Comparison of ENCODE assay signal across 17 cellular contexts in genomic region chr3:102037791-102038190, GRCh38.
DNase-seq lines count a peak whose midpoint lies in the region; ATAC-seq and TF ChIP-seq lines count a peak whose summit lies in the region.
"Had no signal": no experiment of that assay in that cellular context is flagged by ENCODE, and none has a peak within 500 bp of the region (broad histone marks: within the 10 kb centered on the region; RNA-seq: fewer than 3 reads in every experiment).

No MANE protein-coding gene starts in this region.

- H3K27me3 Mint-ChIP-seq in chondrocyte (ENCODE audit: low read depth), result peaks cover 1% of the 10 kb centered on the region
- H3K27me3 Mint-ChIP-seq in stimulated activated naive B cell treated with anti-CD40 and anti-IgM and Interleukin-4, amounts not matched to agents 10 μg/mL and 1 μg/mL and 100 μg/mL, for 72 hours, result no peaks in the 10 kb centered on the region
- H3K27me3 Mint-ChIP-seq: T-cell had no signal

- DNase-seq in EH (ENCODE audit: low read depth) (peak; percentile 64), chondrocyte (ENCODE audit: low spot score) (no peak), NCI-H146 treated with DMSO at 0.1 percent for 48 hours (lab: John Stamatoyannopoulos, UW; ENCODE audit: unreplicated experiment) (no peak), NCI-H774 (lab: John Stamatoyannopoulos, UW) (no peak)
- no peak for DNase-seq in stimulated activated naive B cell treated with anti-CD40 and anti-IgM and Interleukin-4, amounts not matched to agents 10 μg/mL and 1 μg/mL and 100 μg/mL, for 72 hours
- DNase-seq in activated T-cell treated with anti-CD3 and anti-CD28 coated beads, Interleukin-2, amount 50 U/mL, for 48 hours, result no peak
- DNase-seq: DMS 273 treated with DMSO at 0.1 percent for 48 hours, H7, MG63, NCI-H1092 treated with DMSO at 0.1 percent for 48 hours, NCI-H1694, Right ventricle myocardium superior, SK-N-SH, T-cell had no signal

- H3K4me1 ChIP-seq in OCI-LY3 (ENCODE audit: low read length), result peaks cover 61% of the 10 kb centered on the region

- TF ChIP-seq CTCF in OCI-LY3 (IDR thresholded peaks at IDR 0.05; ENCODE audit: low read depth, low read length) (no peak), chondrocyte (IDR thresholded peaks at IDR 0.05) (no peak)

- no peak for ATAC-seq in stimulated activated naive B cell treated with anti-CD40 and anti-IgM and Interleukin-4, amounts not matched to agents 10 μg/mL and 1 μg/mL and 100 μg/mL, for 72 hours (replicated peaks)
- ATAC-seq in HG02885 (IDR thresholded peaks at IDR 0.05; ENCODE audit: poor library complexity, unreplicated experiment), result no peak
- ATAC-seq: T-cell had no signal

- no peaks in the 10 kb centered on the region for H3K79me2 ChIP-seq in OCI-LY3 (ENCODE audit: low read length)

- peaks cover 22% of the 10 kb centered on the region for H3K9me3 Mint-ChIP-seq in chondrocyte (ENCODE audit: low read depth)
- H3K9me3 Mint-ChIP-seq in stimulated activated naive B cell treated with anti-CD40 and anti-IgM and Interleukin-4, amounts not matched to agents 10 μg/mL and 1 μg/mL and 100 μg/mL, for 72 hours, result peaks cover 8 to 13% of the 10 kb centered on the region in 2 donors

- H3K4me1 Mint-ChIP-seq in chondrocyte (ENCODE audit: low read depth), result peaks cover 27% of the 10 kb centered on the region
- peaks cover 20 to 49% of the 10 kb centered on the region in 2 donors for H3K4me1 Mint-ChIP-seq in stimulated activated naive B cell treated with anti-CD40 and anti-IgM and Interleukin-4, amounts not matched to agents 10 μg/mL and 1 μg/mL and 100 μg/mL, for 72 hours

- H3K9ac ChIP-seq in OCI-LY3 (ENCODE audit: low read length), result no peak overlapping the region
- H3K9ac ChIP-seq: SK-N-SH had no signal

- no peak overlapping the region for H3K4me3 ChIP-seq in OCI-LY3 (ENCODE audit: low read length)
- H3K4me3 ChIP-seq: MG63 had no signal

- H4K20me1 ChIP-seq in OCI-LY3 (ENCODE audit: insufficient read depth, low read length), result no peaks in the 10 kb centered on the region

- H3K4me2 ChIP-seq in OCI-LY3 (ENCODE audit: low read length), result peak overlapping the region; percentile 42
- H3K4me2 ChIP-seq: SK-N-SH had no signal

- no peaks in the 10 kb centered on the region for H3K9me3 ChIP-seq in OCI-LY3 (ENCODE audit: insufficient read depth, low read length)
- H3K9me3 ChIP-seq: SK-N-SH had no signal

- H3K27me3 ChIP-seq in OCI-LY3 (ENCODE audit: low read depth, low read length), result no peaks in the 10 kb centered on the region
- H3K27me3 ChIP-seq: MG63 had no signal

- peaks cover 2% of the 10 kb centered on the region for H3K36me3 ChIP-seq in OCI-LY3 (replicated peaks; ENCODE audit: low read depth, low read length)
- H3K36me3 ChIP-seq: MG63 had no signal

- H3K27ac ChIP-seq in OCI-LY3 (ENCODE audit: low read length), result peak overlapping the region; percentile 69
- H3K27ac ChIP-seq: HL-60 had no signal

- peak overlapping the region; percentile 0 for H3K27ac Mint-ChIP-seq in chondrocyte (ENCODE audit: unreplicated experiment)
- peak overlapping the region; percentile 98 for H3K27ac Mint-ChIP-seq in stimulated activated naive B cell treated with anti-CD40 and anti-IgM and Interleukin-4, amounts not matched to agents 10 μg/mL and 1 μg/mL and 100 μg/mL, for 72 hours
- H3K27ac Mint-ChIP-seq: T-cell had no signal

- H3K36me3 Mint-ChIP-seq in chondrocyte (ENCODE audit: low read depth), result peaks cover 3% of the 10 kb centered on the region
- H3K36me3 Mint-ChIP-seq in stimulated activated naive B cell treated with anti-CD40 and anti-IgM and Interleukin-4, amounts not matched to agents 10 μg/mL and 1 μg/mL and 100 μg/mL, for 72 hours, result peaks cover 16 to 26% of the 10 kb centered on the region in 2 donors

- no peak overlapping the region for H3K4me3 Mint-ChIP-seq in chondrocyte (ENCODE audit: unreplicated experiment)
- peak overlapping the region; percentile 27 to 76 for H3K4me3 Mint-ChIP-seq in stimulated activated naive B cell treated with anti-CD40 and anti-IgM and Interleukin-4, amounts not matched to agents 10 μg/mL and 1 μg/mL and 100 μg/mL, for 72 hours
- H3K4me3 Mint-ChIP-seq: T-cell had no signal

- H2AFZ ChIP-seq in OCI-LY3 (ENCODE audit: low read depth, low read length), result no peak overlapping the region
